ENCODE assay signal across 8 cellular contexts in the genomic region with DNA sequence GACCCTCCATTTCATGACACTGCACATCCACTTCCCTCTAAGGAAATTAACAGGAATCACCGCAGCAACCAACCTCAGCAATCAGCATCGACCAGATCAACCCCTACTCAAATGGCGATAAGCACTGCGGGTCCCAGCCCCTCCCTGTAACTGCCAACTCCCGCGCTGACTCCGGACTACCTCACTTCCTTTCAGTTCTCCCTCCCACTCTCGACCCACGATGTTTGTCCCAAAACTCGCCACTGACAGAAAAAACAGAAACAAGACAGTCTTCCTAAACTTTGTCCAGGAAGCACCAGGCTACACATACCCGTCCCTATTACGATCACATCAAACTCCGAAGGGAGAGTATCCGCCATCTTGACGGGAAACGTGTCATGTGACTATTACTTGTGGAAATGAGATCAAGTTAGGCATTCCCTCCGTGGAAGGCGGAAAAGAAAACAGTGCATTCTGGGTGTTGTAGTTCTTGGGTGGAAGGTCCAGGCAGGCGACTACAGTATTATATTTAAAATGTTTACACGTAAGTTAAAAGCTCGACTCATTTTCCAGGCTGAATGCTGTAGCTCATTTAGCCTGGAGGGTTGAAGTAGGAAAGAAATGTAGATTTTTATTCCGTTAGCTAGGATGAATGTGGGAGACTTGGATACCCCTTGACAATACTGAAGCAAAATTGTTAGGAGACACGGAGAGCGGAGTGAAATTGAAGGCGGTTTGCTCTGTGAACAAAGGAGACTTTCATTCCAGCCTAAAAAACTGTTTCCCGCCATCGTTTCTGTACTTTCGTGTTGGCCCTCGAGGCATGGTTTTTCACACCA. TPM values are rescaled to one million over a fixed set of nuclear protein-coding genes. Genes with fewer than 3 reads are reported as not detected.
DNase-seq lines count a peak whose midpoint lies in the region; ATAC-seq, FAIRE-seq and TF ChIP-seq lines count a peak whose summit lies in the region.

A gene with protein sequence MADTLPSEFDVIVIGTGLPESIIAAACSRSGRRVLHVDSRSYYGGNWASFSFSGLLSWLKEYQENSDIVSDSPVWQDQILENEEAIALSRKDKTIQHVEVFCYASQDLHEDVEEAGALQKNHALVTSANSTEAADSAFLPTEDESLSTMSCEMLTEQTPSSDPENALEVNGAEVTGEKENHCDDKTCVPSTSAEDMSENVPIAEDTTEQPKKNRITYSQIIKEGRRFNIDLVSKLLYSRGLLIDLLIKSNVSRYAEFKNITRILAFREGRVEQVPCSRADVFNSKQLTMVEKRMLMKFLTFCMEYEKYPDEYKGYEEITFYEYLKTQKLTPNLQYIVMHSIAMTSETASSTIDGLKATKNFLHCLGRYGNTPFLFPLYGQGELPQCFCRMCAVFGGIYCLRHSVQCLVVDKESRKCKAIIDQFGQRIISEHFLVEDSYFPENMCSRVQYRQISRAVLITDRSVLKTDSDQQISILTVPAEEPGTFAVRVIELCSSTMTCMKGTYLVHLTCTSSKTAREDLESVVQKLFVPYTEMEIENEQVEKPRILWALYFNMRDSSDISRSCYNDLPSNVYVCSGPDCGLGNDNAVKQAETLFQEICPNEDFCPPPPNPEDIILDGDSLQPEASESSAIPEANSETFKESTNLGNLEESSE (minus strand): TSS at position 385 of the 818 bp plus-strand sequence. CDS start 26 bp downstream, at position 359.

- peak; percentile 98 for ATAC-seq in HG02943 (IDR thresholded peaks at IDR 0.05; ENCODE audit: low read depth, unreplicated experiment)

- H3K27ac ChIP-seq in SK-N-SH (ENCODE audit: low read depth in 2 of 2, low read length in 1 of 2) (peak within 1 kb of the TSS; percentile 92 to 95), spleen (peak within 1 kb of the TSS; percentile 78 to 91 (median 85))

- peak; percentile 29 for DNase-seq in GM18507 (ENCODE audit: extremely low spot score, insufficient read length, low read depth)
- DNase-seq in SK-N-SH = peak; percentile 77
- DNase-seq in brain pericyte (ENCODE audit: low read depth, low spot score) = peak; percentile 50
- peak; percentile 66 for DNase-seq in iPS-NIHi11 (ENCODE audit: low spot score)
- DNase-seq in spleen = peak; percentile 85
- DNase-seq in NCI-H526 (lab: John Stamatoyannopoulos, UW) = no peak
- no peak for DNase-seq in NK-92 (lab: John Stamatoyannopoulos, UW; ENCODE audit: unreplicated experiment)

- H3K9ac ChIP-seq in SK-N-SH = peak within 1 kb of the TSS; percentile 83

- TF ChIP-seq RAD21 in SK-N-SH (IDR thresholded peaks at IDR 0.05; ENCODE audit: low read length) = no peak

- H3K79me2 ChIP-seq in SK-N-SH (ENCODE audit: insufficient read depth) = peaks cover 46% of the 10 kb centered on the region

- peak; percentile 91 for FAIRE-seq in GM18507 (lab: Jason Lieb, UNC)

- no peaks in the 10 kb centered on the region for H3K9me3 ChIP-seq in SK-N-SH
- no peaks in the 10 kb centered on the region for H3K9me3 ChIP-seq in spleen

- no peak for TF ChIP-seq POLR2A in spleen (IDR thresholded peaks at IDR 0.05)

- H3K9me2 ChIP-seq in SK-N-SH = no peaks in the 10 kb centered on the region

- POLR2A ChIA-PET in SK-N-SH (lab: Yijun Ruan, JAX) = no interaction called here

- WGBS in SK-N-SH (ENCODE audit: low lambda C conversion rate) = 1% methylated on average over 29 of the region's 29 CpGs
- WGBS in spleen, 5 donors = 1 to 27% (median 6%) methylated on average over 26 to 29 of the region's 29 CpGs

- TF ChIP-seq EP300 in SK-N-SH (IDR thresholded peaks at IDR 0.05; ENCODE audit: borderline replicate concordance in 1 of 2, low read depth in 1 of 2, low read length in 1 of 2) = no peak; a peak in 1 of 4 replicates

- H3K4me3 ChIP-seq in SK-N-SH (ENCODE audit: low read depth in 2 of 2, low read length in 1 of 2) = peak within 1 kb of the TSS; percentile 57 to 86
- H3K4me3 ChIP-seq in spleen = peak within 1 kb of the TSS; percentile 29 to 80 (median 52)

- peak within 1 kb of the TSS; percentile 84 for H3K4me2 ChIP-seq in SK-N-SH

- CTCF ChIA-PET in SK-N-SH (lab: Yijun Ruan, JAX) = no interaction called here

- peaks cover 4 to 8% of the 10 kb centered on the region in 2 experiments; a peak in 2 of 4 replicates for H3K4me1 ChIP-seq in SK-N-SH (ENCODE audit: control insufficient read depth in 1 of 2, insufficient read depth in 2 of 2, low read depth in 1 of 2, low read length in 1 of 2)
- H3K4me1 ChIP-seq in spleen = peaks cover 0 to 19% (median 13%) of the 10 kb centered on the region in 6 donors

- H3K27me3 ChIP-seq in SK-N-SH (ENCODE audit: insufficient read depth) (no peaks in the 10 kb centered on the region), spleen (replicated peaks in 1 of 7) (no peaks in the 10 kb centered on the region)

- no peaks in the 10 kb centered on the region for H4K20me1 ChIP-seq in SK-N-SH (ENCODE audit: insufficient read depth)

- peaks cover 8% of the 10 kb centered on the region for H3F3A ChIP-seq in SK-N-SH (replicated peaks; ENCODE audit: insufficient read depth)

- TF ChIP-seq CTCF in SK-N-SH (IDR thresholded peaks at IDR 0.05) (no peak), spleen (IDR thresholded peaks at IDR 0.05 in 8 of 11, conservative IDR thresholded peaks at IDR 0.05 in 3 of 11) (no peak)

- intact Hi-C loops in spleen (cut with DNase I; ENCODE audit: low total_unique reads) = no loop called here

- peak within 1 kb of the TSS; percentile 90 for H2AFZ ChIP-seq in SK-N-SH (ENCODE audit: low read depth)

- H3K36me3 ChIP-seq in SK-N-SH (replicated peaks in 1 of 2; ENCODE audit: control insufficient read depth in 1 of 2, insufficient read depth in 2 of 2, low read length in 1 of 2) = peaks cover 3 to 6% of the 10 kb centered on the region in 2 experiments
- no peaks in the 10 kb centered on the region for H3K36me3 ChIP-seq in spleen

TF ChIP-seq in SK-N-SH, 30 proteins besides CTCF, POLR2A, EP300 and RAD21 (continues in another document):
- TF ChIP-seq, protein P1, sequence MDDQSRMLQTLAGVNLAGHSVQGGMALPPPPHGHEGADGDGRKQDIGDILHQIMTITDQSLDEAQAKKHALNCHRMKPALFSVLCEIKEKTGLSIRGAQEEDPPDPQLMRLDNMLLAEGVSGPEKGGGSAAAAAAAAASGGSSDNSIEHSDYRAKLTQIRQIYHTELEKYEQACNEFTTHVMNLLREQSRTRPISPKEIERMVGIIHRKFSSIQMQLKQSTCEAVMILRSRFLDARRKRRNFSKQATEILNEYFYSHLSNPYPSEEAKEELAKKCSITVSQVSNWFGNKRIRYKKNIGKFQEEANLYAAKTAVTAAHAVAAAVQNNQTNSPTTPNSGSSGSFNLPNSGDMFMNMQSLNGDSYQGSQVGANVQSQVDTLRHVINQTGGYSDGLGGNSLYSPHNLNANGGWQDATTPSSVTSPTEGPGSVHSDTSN (IDR thresholded peaks at IDR 0.05) = no peak
- TF ChIP-seq MEF2A (IDR thresholded peaks at IDR 0.05; ENCODE audit: borderline replicate concordance, low read depth) (no peak), YY1 (IDR thresholded peaks at IDR 0.05; ENCODE audit: low read depth) (peak; percentile 96), NRF1 (IDR thresholded peaks at IDR 0.05; ENCODE audit: low read depth, low read length) (no peak), MXI1 (IDR thresholded peaks at IDR 0.05; ENCODE audit: low read depth, low read length) (peak; percentile 73; the same call in 1 of the 2 replicates), TCF12 (IDR thresholded peaks at IDR 0.05) (no peak), JUND (IDR thresholded peaks at IDR 0.05) (no peak), GATA2 (CRISPR knock-in tag; IDR thresholded peaks at IDR 0.05) (peak; percentile 33; the same call in 1 of the 2 replicates), GABPA (IDR thresholded peaks at IDR 0.05; ENCODE audit: low read depth) (peak; percentile 83), SIN3A (IDR thresholded peaks at IDR 0.05; ENCODE audit: borderline replicate concordance, low read depth, low read length) (0 out of 2 replicates have a peak, but pooled peaks have one; percentile 27), NFIC (IDR thresholded peaks at IDR 0.05; ENCODE audit: borderline replicate concordance) (no peak), FOXM1 (IDR thresholded peaks at IDR 0.05; ENCODE audit: low read depth) (no peak), TEAD4 (IDR thresholded peaks at IDR 0.05; ENCODE audit: borderline replicate concordance, insufficient read depth) (no peak)
- TF ChIP-seq, protein P2, sequence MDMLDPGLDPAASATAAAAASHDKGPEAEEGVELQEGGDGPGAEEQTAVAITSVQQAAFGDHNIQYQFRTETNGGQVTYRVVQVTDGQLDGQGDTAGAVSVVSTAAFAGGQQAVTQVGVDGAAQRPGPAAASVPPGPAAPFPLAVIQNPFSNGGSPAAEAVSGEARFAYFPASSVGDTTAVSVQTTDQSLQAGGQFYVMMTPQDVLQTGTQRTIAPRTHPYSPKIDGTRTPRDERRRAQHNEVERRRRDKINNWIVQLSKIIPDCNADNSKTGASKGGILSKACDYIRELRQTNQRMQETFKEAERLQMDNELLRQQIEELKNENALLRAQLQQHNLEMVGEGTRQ (IDR thresholded peaks at IDR 0.05; ENCODE audit: borderline replicate concordance, low read depth, low read length) = peak; percentile 34; the same call in 1 of the 2 replicates
- TF ChIP-seq, protein P3, sequence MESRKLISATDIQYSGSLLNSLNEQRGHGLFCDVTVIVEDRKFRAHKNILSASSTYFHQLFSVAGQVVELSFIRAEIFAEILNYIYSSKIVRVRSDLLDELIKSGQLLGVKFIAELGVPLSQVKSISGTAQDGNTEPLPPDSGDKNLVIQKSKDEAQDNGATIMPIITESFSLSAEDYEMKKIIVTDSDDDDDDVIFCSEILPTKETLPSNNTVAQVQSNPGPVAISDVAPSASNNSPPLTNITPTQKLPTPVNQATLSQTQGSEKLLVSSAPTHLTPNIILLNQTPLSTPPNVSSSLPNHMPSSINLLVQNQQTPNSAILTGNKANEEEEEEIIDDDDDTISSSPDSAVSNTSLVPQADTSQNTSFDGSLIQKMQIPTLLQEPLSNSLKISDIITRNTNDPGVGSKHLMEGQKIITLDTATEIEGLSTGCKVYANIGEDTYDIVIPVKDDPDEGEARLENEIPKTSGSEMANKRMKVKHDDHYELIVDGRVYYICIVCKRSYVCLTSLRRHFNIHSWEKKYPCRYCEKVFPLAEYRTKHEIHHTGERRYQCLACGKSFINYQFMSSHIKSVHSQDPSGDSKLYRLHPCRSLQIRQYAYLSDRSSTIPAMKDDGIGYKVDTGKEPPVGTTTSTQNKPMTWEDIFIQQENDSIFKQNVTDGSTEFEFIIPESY (IDR thresholded peaks at IDR 0.05; ENCODE audit: borderline replicate concordance, low read depth) = peak; percentile 88; the same call in 1 of the 2 replicates
- TF ChIP-seq, protein P4, sequence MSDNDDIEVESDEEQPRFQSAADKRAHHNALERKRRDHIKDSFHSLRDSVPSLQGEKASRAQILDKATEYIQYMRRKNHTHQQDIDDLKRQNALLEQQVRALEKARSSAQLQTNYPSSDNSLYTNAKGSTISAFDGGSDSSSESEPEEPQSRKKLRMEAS (IDR thresholded peaks at IDR 0.05; ENCODE audit: low read depth) = peak; percentile 62

RNA-seq across cellular contexts. Expression of the gene that starts here (rescaled TPM):
- polyA plus RNA-seq in SK-N-SH (2012; rRNA removed) (12.8 and 19.9 TPM in 2 replicates), spleen (1 to 10 TPM; 9.3 to 9.9 (median 9.8) TPM)
- 20.7 and 21.6 TPM in 2 replicates for polyA plus RNA-seq in SK-N-SH (2012; cell fraction: cytosol; rRNA removed)
- polyA plus RNA-seq in SK-N-SH (2012; cell fraction: nucleus; rRNA removed) = 10.9 and 21.7 TPM in 2 replicates
- 10 to 100 TPM; 17.9 to 35.3 (median 26.1) TPM for total RNA-seq in spleen

Comparison
In these comparisons a context has a peak if more than half of its experiments do, and no peak if none do; other contexts are left out.
1. DNase-seq: peak in GM18507 (single experiment), SK-N-SH (single experiment), brain pericyte (single experiment), iPS-NIHi11 (single experiment) and spleen (single experiment); none in NCI-H526 (0 of 2) and NK-92 (single experiment).